In the genomic region with DNA sequence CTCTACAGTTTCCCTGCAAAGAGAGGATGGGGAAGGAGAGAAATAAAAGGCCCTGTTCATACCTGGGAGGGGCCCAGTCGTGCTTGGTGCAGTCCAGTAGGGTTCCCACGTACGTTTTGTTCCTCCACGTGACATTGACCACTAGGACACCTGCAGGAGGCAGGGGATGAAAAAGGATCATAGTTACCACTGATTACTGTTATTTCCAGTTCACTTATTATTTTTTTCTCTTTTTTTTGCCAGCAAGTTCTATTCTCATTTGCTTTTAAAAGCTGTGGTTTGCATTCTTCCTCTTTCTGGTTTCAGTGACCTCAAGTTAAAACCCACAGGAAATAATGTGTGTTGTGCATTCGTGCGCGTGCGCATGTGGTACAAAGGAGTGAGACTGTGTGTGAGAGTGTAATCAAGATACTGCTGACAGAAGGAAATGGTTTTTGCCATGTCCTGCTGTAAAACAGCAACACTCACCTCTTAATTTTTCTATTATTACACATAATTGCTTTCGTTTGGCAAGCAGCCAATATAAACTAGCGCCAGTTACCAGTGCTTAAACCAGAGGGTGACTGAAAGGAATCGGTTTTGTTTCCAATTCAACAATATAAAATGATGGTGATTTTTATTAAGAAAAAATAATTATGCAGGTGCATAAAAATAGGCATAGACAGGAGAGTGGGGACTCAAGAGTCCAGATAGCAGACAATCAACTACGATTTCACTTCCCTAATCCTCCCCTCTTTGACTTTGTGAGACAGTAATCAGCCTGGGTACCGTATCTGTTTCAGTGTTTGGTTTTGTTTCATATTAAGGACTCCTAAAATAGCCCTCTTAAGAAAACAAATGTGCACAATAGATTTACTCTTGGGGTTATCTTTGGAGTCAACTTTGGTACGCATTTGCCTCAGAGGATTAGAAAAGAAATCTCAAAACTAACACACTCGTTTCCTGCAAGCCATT, we compare ENCODE assay signal across 2 cellular contexts.
A peak's percentile ranks its signal among the peaks of the same experiment; 100 is the strongest.
TF ChIP-seq lines count a peak whose summit lies in the region.

No MANE protein-coding gene starts in this region.

TF ChIP-seq in IMR-90, 13 proteins besides CTCF, POLR2A, EP300 and RAD21 (continued from another document):
- TF ChIP-seq, protein P1, sequence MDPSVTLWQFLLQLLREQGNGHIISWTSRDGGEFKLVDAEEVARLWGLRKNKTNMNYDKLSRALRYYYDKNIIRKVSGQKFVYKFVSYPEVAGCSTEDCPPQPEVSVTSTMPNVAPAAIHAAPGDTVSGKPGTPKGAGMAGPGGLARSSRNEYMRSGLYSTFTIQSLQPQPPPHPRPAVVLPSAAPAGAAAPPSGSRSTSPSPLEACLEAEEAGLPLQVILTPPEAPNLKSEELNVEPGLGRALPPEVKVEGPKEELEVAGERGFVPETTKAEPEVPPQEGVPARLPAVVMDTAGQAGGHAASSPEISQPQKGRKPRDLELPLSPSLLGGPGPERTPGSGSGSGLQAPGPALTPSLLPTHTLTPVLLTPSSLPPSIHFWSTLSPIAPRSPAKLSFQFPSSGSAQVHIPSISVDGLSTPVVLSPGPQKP (IDR thresholded peaks at IDR 0.05; ENCODE audit: borderline replicate concordance, low read depth, low read length): no peak
- TF ChIP-seq FOS (IDR thresholded peaks at IDR 0.05; ENCODE audit: low read depth, low read length) (no peak), MAZ (IDR thresholded peaks at IDR 0.05; ENCODE audit: borderline replicate concordance, low read depth, low read length) (no peak)

TF ChIP-seq in PFSK-1, 5 proteins besides CTCF, POLR2A, EP300 and RAD21 (continued from another document):
- TF ChIP-seq, protein P2, sequence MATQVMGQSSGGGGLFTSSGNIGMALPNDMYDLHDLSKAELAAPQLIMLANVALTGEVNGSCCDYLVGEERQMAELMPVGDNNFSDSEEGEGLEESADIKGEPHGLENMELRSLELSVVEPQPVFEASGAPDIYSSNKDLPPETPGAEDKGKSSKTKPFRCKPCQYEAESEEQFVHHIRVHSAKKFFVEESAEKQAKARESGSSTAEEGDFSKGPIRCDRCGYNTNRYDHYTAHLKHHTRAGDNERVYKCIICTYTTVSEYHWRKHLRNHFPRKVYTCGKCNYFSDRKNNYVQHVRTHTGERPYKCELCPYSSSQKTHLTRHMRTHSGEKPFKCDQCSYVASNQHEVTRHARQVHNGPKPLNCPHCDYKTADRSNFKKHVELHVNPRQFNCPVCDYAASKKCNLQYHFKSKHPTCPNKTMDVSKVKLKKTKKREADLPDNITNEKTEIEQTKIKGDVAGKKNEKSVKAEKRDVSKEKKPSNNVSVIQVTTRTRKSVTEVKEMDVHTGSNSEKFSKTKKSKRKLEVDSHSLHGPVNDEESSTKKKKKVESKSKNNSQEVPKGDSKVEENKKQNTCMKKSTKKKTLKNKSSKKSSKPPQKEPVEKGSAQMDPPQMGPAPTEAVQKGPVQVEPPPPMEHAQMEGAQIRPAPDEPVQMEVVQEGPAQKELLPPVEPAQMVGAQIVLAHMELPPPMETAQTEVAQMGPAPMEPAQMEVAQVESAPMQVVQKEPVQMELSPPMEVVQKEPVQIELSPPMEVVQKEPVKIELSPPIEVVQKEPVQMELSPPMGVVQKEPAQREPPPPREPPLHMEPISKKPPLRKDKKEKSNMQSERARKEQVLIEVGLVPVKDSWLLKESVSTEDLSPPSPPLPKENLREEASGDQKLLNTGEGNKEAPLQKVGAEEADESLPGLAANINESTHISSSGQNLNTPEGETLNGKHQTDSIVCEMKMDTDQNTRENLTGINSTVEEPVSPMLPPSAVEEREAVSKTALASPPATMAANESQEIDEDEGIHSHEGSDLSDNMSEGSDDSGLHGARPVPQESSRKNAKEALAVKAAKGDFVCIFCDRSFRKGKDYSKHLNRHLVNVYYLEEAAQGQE (IDR thresholded peaks at IDR 0.05; ENCODE audit: insufficient read depth in 1 of 2, low read depth in 2 of 2, low read length in 2 of 2): no peak; a peak in 1 of 4 replicates
- peak; percentile 50 for TF ChIP-seq FOXP2 (optimal IDR thresholded peaks at IDR 0.05; ENCODE audit: borderline replicate concordance, extremely low read depth, extremely low read length, insufficient read depth)
- TF ChIP-seq POLR2AphosphoS5 (IDR thresholded peaks at IDR 0.05; ENCODE audit: low read depth, low read length): peak; percentile 22; the same call in 1 of the 2 replicates
- no peak; the same call in 1 of the 2 replicates for TF ChIP-seq TAF1 (IDR thresholded peaks at IDR 0.05; ENCODE audit: borderline replicate concordance, insufficient read depth, low read length)
